15 cellular contexts compared by ENCODE assay signal in genomic region chr3:193975072-193975535, GRCh38.
DNase-seq lines count a peak whose midpoint lies in the region; ATAC-seq, FAIRE-seq and TF ChIP-seq lines count a peak whose summit lies in the region.
"Had no signal": no experiment of that assay in that cellular context is flagged by ENCODE, and none has a peak within 500 bp of the region (broad histone marks: within the 10 kb centered on the region; RNA-seq: fewer than 3 reads in every experiment).

No MANE protein-coding gene starts in this region.

- ATAC-seq in WTC11 (peak; percentile 81), HepG2 (no peak)
- ATAC-seq: CD8-positive, alpha-beta T cell; naive thymus-derived CD8-positive, alpha-beta T cell; stimulated activated naive CD8-positive, alpha-beta T cell treated with anti-CD3 and anti-CD28 coated beads, Interleukin-15, Interleukin-2, amounts not matched to agents 100 U/mL and 50 U/mL, for 24 hours had no signal

- H3K27me3 ChIP-seq in HUES64 (ENCODE audit: insufficient read depth, low read length) (peaks cover 10% of the 10 kb centered on the region), HepG2 (ENCODE audit: control insufficient read depth in 1 of 2, insufficient read depth in 2 of 2, low read length in 2 of 2) (peaks cover 4 to 54% of the 10 kb centered on the region in 2 experiments), small intestine (ENCODE audit: control insufficient read depth in 2 of 2, insufficient read depth in 2 of 2, low read length in 2 of 2) (no peaks in the 10 kb centered on the region)

- no peak for TF ChIP-seq POLR2A in HepG2 (IDR thresholded peaks at IDR 0.05; ENCODE audit: insufficient read depth in 1 of 2, low read depth in 2 of 2, low read length in 2 of 2)

- peaks cover 36% of the 10 kb centered on the region for H3K27me3 Mint-ChIP-seq in WTC11 (ENCODE audit: low read depth)
- H3K27me3 Mint-ChIP-seq in T-helper 2 cell treated with Interferon-gamma antibody and Interleukin-4, amounts not matched to agents 5 μg/mL and 100 μg/mL, for 36 hours (ENCODE audit: low read depth) = peaks cover 46% of the 10 kb centered on the region

- H2AFZ ChIP-seq in HepG2 (ENCODE audit: low read length) = no peak overlapping the region

- H3K9me3 ChIP-seq in HUES64 (ENCODE audit: insufficient read depth, low read depth, low read length) (no peaks in the 10 kb centered on the region), HepG2 (ENCODE audit: low read length) (no peaks in the 10 kb centered on the region), small intestine (ENCODE audit: control insufficient read depth, low read depth) (no peaks in the 10 kb centered on the region)

- FAIRE-seq in HepG2 (lab: Jason Lieb, UNC) = no peak
- no peak for FAIRE-seq in small intestine (lab: Jason Lieb, UNC)
- FAIRE-seq in frontal cortex (lab: Jason Lieb, UNC) = no peak
- FAIRE-seq: bronchial epithelial cell, GM18507 had no signal

- no peak for TF ChIP-seq RAD21 in HepG2 (CRISPR knock-in tag; IDR thresholded peaks at IDR 0.05)

- peak overlapping the region; percentile 46 for H3K4me2 ChIP-seq in HepG2 (ENCODE audit: low read depth, low read length)

- H3K4me3 ChIP-seq in HUES64 (ENCODE audit: low read length) (peak overlapping the region; percentile 12; the same call in 1 of the 2 replicates), HepG2 (replicated peaks in 1 of 3; ENCODE audit: insufficient read depth in 1 of 3, low read depth in 2 of 3, low read length in 3 of 3) (peak overlapping the region in 1 of 3 experiments; percentile 41; a peak in 1 of 6 replicates), small intestine (ENCODE audit: low read depth in 1 of 2, low read length in 2 of 2) (no peak overlapping the region)

- POLR2A ChIA-PET in WTC11 (lab: Charles Lee) = no interaction called here
- POLR2A ChIA-PET in HepG2 (lab: Yijun Ruan, JAX) = no interaction called here

- no peak for TF ChIP-seq CTCF in WTC11 (IDR thresholded peaks at IDR 0.05)
- no peak for TF ChIP-seq CTCF in HepG2 (CRISPR knock-in tag; IDR thresholded peaks at IDR 0.05)

- H3K79me2 ChIP-seq in HepG2 (ENCODE audit: insufficient read depth, low read length) = no peaks in the 10 kb centered on the region

- DNase-seq in WTC11 (ENCODE audit: low spot score) (peak; percentile 34), HepG2 (ENCODE audit: low spot score) (peak; percentile 4), small intestine (peak; percentile 36), frontal cortex (ENCODE audit: low spot score in 2 of 2) (no peak), D341Med (ENCODE audit: low spot score) (no peak)
- no peak for DNase-seq in T-helper 2 cell treated with Interferon-gamma antibody and Interleukin-4, amounts not matched to agents 5 μg/mL and 100 μg/mL, for 36 hours (ENCODE audit: low spot score)
- DNase-seq: activated naive CD4-positive, alpha-beta T cell treated with Interleukin-2 at 50 U/mL for 16 hours; CD8-positive, alpha-beta T cell; naive thymus-derived CD8-positive, alpha-beta T cell; NCI-H2081 treated with DMSO at 0.1 percent for 48 hours; stimulated activated naive CD8-positive, alpha-beta T cell treated with anti-CD3 and anti-CD28 coated beads, Interleukin-15, Interleukin-2, amounts not matched to agents 100 U/mL and 50 U/mL, for 24 hours; WERI-Rb-1 had no signal

- no peaks in the 10 kb centered on the region for H4K20me1 ChIP-seq in HepG2 (ENCODE audit: insufficient read depth, low read length)

- H3K4me3 Mint-ChIP-seq in WTC11 = peak overlapping the region; percentile 41
- H3K4me3 Mint-ChIP-seq in T-helper 2 cell treated with Interferon-gamma antibody and Interleukin-4, amounts not matched to agents 5 μg/mL and 100 μg/mL, for 36 hours = no peak overlapping the region
- H3K4me3 Mint-ChIP-seq: CD8-positive, alpha-beta T cell; naive thymus-derived CD8-positive, alpha-beta T cell had no signal

- intact Hi-C loops in HepG2 (cut with micrococcal nuclease; ENCODE audit: unreplicated experiment) = no loop called here

- peaks cover 57% of the 10 kb centered on the region for H3K4me1 ChIP-seq in HUES64 (ENCODE audit: insufficient read depth, low read length)
- peaks cover 30% of the 10 kb centered on the region for H3K4me1 ChIP-seq in HepG2 (ENCODE audit: insufficient read depth, low read length)
- H3K4me1 ChIP-seq in small intestine (ENCODE audit: control insufficient read depth in 2 of 2, insufficient read depth in 1 of 2, low read depth in 1 of 2, low read length in 1 of 2) = peaks cover 6 to 10% of the 10 kb centered on the region in 2 donors

- WGBS in HUES64 = 5% methylated on average over 8 of the region's 9 CpGs
- WGBS in HepG2 (ENCODE audit: low lambda C conversion rate) = 3% methylated on average over 8 of the region's 9 CpGs
- WGBS in small intestine, 3 donors = 29 to 45% (median 45%) methylated on average over 9 of the region's 9 CpGs

- peaks cover 63% of the 10 kb centered on the region for H3K4me1 Mint-ChIP-seq in WTC11
- peaks cover 9% of the 10 kb centered on the region for H3K4me1 Mint-ChIP-seq in T-helper 2 cell treated with Interferon-gamma antibody and Interleukin-4, amounts not matched to agents 5 μg/mL and 100 μg/mL, for 36 hours (ENCODE audit: low read depth)

- H3K27ac ChIP-seq in HUES64 (ENCODE audit: low read depth, low read length) (peak overlapping the region; percentile 86), HepG2 (ENCODE audit: extremely low read length, insufficient read depth, low read length) (no peak overlapping the region), small intestine (ENCODE audit: low read depth in 1 of 2, low read length in 1 of 2) (no peak overlapping the region)
- H3K27ac ChIP-seq: WERI-Rb-1 had no signal

- H3K36me3 ChIP-seq in HUES64 (ENCODE audit: insufficient read depth, low read length) (no peaks in the 10 kb centered on the region), HepG2 (replicated peaks in 1 of 2; ENCODE audit: control insufficient read depth in 1 of 2, insufficient read depth in 2 of 2, low read length in 2 of 2) (no peaks in the 10 kb centered on the region), small intestine (ENCODE audit: control insufficient read depth in 2 of 2, insufficient read depth in 2 of 2, low read length in 2 of 2) (no peaks in the 10 kb centered on the region)
- H3K36me3 ChIP-seq: WERI-Rb-1 had no signal

- in situ Hi-C loops in HepG2 (cut with HindIII; ENCODE audit: extremely low pct_ligation_motif_present, low pct_unique_long_range_greater_than_20kb) = no loop called here

- no peaks in the 10 kb centered on the region for H3K9me3 Mint-ChIP-seq in WTC11
- H3K9me3 Mint-ChIP-seq in T-helper 2 cell treated with Interferon-gamma antibody and Interleukin-4, amounts not matched to agents 5 μg/mL and 100 μg/mL, for 36 hours = no peaks in the 10 kb centered on the region
- H3K9me3 Mint-ChIP-seq: CD8-positive, alpha-beta T cell had no signal

- no peaks in the 10 kb centered on the region for H3K36me3 Mint-ChIP-seq in WTC11
- no peaks in the 10 kb centered on the region for H3K36me3 Mint-ChIP-seq in T-helper 2 cell treated with Interferon-gamma antibody and Interleukin-4, amounts not matched to agents 5 μg/mL and 100 μg/mL, for 36 hours (ENCODE audit: low read depth)
- H3K36me3 Mint-ChIP-seq: CD8-positive, alpha-beta T cell; naive thymus-derived CD8-positive, alpha-beta T cell had no signal

- no TSS peak for BruUV-seq in HepG2 (replicated peaks; lab: Mats Ljungman, UMichigan)

- H3K27ac Mint-ChIP-seq in WTC11 = peak overlapping the region; percentile 73
- no peak overlapping the region for H3K27ac Mint-ChIP-seq in T-helper 2 cell treated with Interferon-gamma antibody and Interleukin-4, amounts not matched to agents 5 μg/mL and 100 μg/mL, for 36 hours
- H3K27ac Mint-ChIP-seq: CD8-positive, alpha-beta T cell; naive thymus-derived CD8-positive, alpha-beta T cell had no signal

- peak overlapping the region; percentile 42; the same call in 1 of the 2 replicates for H3K9ac ChIP-seq in HUES64 (ENCODE audit: low read depth, low read length)
- H3K9ac ChIP-seq in HepG2 (ENCODE audit: insufficient read depth, low read depth, low read length) = no peak overlapping the region

- TF ChIP-seq EP300 in HepG2 (IDR thresholded peaks at IDR 0.05; ENCODE audit: low read depth in 2 of 2, low read length in 2 of 2) (no peak), HepG2 (CRISPR knock-in tag; IDR thresholded peaks at IDR 0.05; ENCODE audit: borderline replicate concordance) (no peak)

- CTCF ChIA-PET in WTC11 (lab: Charles Lee) = interaction anchor here (1.0 kb wide), 2 partner anchors 194 to 368 kb away, joined by 3 to 4 read pairs; no protein-coding TSS in a partner anchor
- CTCF ChIA-PET in HepG2 (lab: Yijun Ruan, JAX; ENCODE audit: low intra/inter-chr PET ratio, low total read pairs) = no interaction called here

TF ChIP-seq in WTC11, 78 proteins besides CTCF, POLR2A, EP300 and RAD21 (continues in another document):
- TF ChIP-seq PRRX2 (CRISPR knock-in tag; IDR thresholded peaks at IDR 0.05) (no peak), GABPB1 (CRISPR knock-in tag; IDR thresholded peaks at IDR 0.05) (no peak), ELF4 (CRISPR knock-in tag; IDR thresholded peaks at IDR 0.05; ENCODE audit: low read depth) (no peak)

TF ChIP-seq in HepG2, 621 proteins besides CTCF, POLR2A, EP300 and RAD21 (continues in another document):
- TF ChIP-seq ZNF597 (CRISPR knock-in tag; IDR thresholded peaks at IDR 0.05) (no peak), NR2F2 (IDR thresholded peaks at IDR 0.05; ENCODE audit: borderline replicate concordance, low read depth) (peak; percentile 50; the same call in 1 of the 2 replicates), ELF3 (CRISPR knock-in tag; IDR thresholded peaks at IDR 0.05) (peak; percentile 12; the same call in 1 of the 2 replicates), NR2F6 (IDR thresholded peaks at IDR 0.05) (peak; percentile 32; the same call in 1 of the 2 replicates), NR2F6 (CRISPR knock-in tag; IDR thresholded peaks at IDR 0.05) (no peak), FOXP1 (IDR thresholded peaks at IDR 0.05) (no peak), FOXP1 (CRISPR knock-in tag; IDR thresholded peaks at IDR 0.05) (0 out of 2 replicates have a peak, but pooled peaks have one; percentile 11), ZNF652 (CRISPR knock-in tag; IDR thresholded peaks at IDR 0.05; ENCODE audit: borderline replicate concordance, low read depth) (peak; percentile 47; the same call in 1 of the 2 replicates)

Comparison
In these comparisons a context has a peak if more than half of its experiments do, and no peak if none do; other contexts are left out.
1. DNase-seq: peak in WTC11 (single experiment), HepG2 (single experiment) and small intestine (single experiment); none in T-helper 2 cell treated with Interferon-gamma antibody and Interleukin-4, amounts not matched to agents 5 μg/mL and 100 μg/mL, for 36 hours (single experiment), frontal cortex (0 of 2) and D341Med (single experiment).